8 cellular contexts compared by ENCODE assay signal in the genomic region with DNA sequence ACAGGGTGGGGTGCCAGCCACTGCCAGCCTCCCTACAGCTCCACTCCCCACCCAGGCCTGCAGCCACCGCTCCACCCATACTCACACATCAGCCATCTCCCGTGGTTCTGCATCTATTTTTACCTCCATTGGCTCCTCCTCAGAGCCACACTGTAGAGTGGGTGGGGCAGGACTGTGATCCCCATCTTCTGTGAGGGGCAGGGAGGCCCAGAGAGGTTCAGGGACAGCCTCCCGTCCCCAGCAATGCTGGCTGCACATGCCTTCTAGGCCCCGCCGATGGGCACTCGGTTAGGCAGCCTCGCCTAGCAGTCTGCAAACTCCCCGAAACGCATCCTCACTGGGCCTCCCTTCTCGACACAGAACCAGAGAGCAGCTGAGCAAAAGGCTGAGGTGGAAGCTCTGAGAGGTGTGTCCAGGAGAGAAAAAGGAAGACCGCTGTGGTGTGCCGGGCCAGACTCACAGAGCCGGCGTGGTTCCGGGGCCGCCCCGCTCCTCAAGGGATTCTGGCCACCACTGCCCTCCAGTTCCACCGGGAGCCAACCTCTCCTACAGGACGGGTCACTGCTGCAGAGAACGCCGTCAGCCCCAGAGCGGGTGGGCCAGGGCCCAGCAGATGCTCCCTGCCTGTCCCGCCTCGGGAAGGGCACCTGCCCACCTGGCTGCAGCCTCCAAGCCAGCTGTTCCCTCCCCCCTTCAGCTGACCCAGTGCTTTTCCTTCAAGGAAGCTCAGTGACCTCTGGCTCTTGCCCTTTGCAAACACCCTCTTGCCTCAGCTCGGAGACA.
DNase-seq lines count a peak whose midpoint lies in the region; ATAC-seq and TF ChIP-seq lines count a peak whose summit lies in the region.

No MANE protein-coding gene starts in this region.

- H3K4me3 ChIP-seq in HAP-1: peak overlapping the region; percentile 39
- H3K4me3 ChIP-seq in prostate gland: peak overlapping the region; percentile 63 to 65

- peaks cover 33% of the 10 kb centered on the region for H3K4me1 Mint-ChIP-seq in activated B cell treated with CpG ODN at 0.5 μM for 24 hours

- intact Hi-C loops in activated B cell treated with CpG ODN at 0.5 μM for 24 hours (cut with micrococcal nuclease) (loop anchor here (5.0 kb wide), 1 partner anchor 74 kb away; no protein-coding TSS in a partner anchor), Right ventricle myocardium superior (cut with DNase I) (no loop called here), prostate gland (cut with DNase I) (no loop called here)

- H3K4me1 ChIP-seq in HAP-1 (peaks cover 32% of the 10 kb centered on the region), prostate gland (replicated peaks) (peaks cover 9% of the 10 kb centered on the region)

- no peak for ATAC-seq in activated B cell treated with CpG ODN at 0.5 μM for 24 hours (ENCODE audit: low read depth)
- peak; percentile 48 for ATAC-seq in Right ventricle myocardium superior (ENCODE audit: poor library complexity)
- ATAC-seq in HG03139 (IDR thresholded peaks at IDR 0.05; ENCODE audit: unreplicated experiment): no peak

- TF ChIP-seq POLR2A in prostate gland (IDR thresholded peaks at IDR 0.05): peak; percentile 9

- H3K27me3 ChIP-seq in HAP-1 (ENCODE audit: low read depth): no peaks in the 10 kb centered on the region
- no peaks in the 10 kb centered on the region for H3K27me3 ChIP-seq in prostate gland (replicated peaks; ENCODE audit: insufficient read depth)

- H3K36me3 ChIP-seq in HAP-1 (replicated peaks) (peaks cover 3% of the 10 kb centered on the region; the same call in 1 of the 2 replicates), prostate gland (no peaks in the 10 kb centered on the region)

- no peaks in the 10 kb centered on the region for H3K36me3 Mint-ChIP-seq in activated B cell treated with CpG ODN at 0.5 μM for 24 hours (ENCODE audit: low read depth)

- TF ChIP-seq CTCF in activated B cell treated with CpG ODN at 0.5 μM for 24 hours (IDR thresholded peaks at IDR 0.05) (no peak), prostate gland (IDR thresholded peaks at IDR 0.05) (no peak)

- H3K27ac ChIP-seq in prostate gland: peak overlapping the region; percentile 85 to 88

- DNase-seq in HAP-1 (ENCODE audit: low spot score in 2 of 2): no peak
- DNase-seq in activated B cell treated with CpG ODN at 0.5 μM for 24 hours: no peak
- DNase-seq in Right ventricle myocardium superior: peak; percentile 58
- no peak for DNase-seq in prostate gland (ENCODE audit: low spot score)
- no peak for DNase-seq in NCI-H2107 (lab: John Stamatoyannopoulos, UW)
- no peak for DNase-seq in NCI-H1694 treated with DMSO at 0.1 percent for 48 hours (lab: John Stamatoyannopoulos, UW)
- DNase-seq in globus pallidus (ENCODE audit: low spot score): no peak

- POLR2A ChIA-PET in activated B cell treated with CpG ODN at 0.5 μM for 24 hours (lab: Charles Lee): interaction anchor here (0.7 kb wide), 1 partner anchor 284 kb away, joined by 4 read pairs; no protein-coding TSS in a partner anchor

- in situ Hi-C loops in HAP-1 (cut with MboI; ENCODE audit: low sequenced_read_pairs): no loop called here

- no peak overlapping the region for H3K27ac Mint-ChIP-seq in activated B cell treated with CpG ODN at 0.5 μM for 24 hours

- 13% methylated on average over 21 of the region's 25 CpGs for WGBS in prostate gland

- no peaks in the 10 kb centered on the region for H3K27me3 Mint-ChIP-seq in activated B cell treated with CpG ODN at 0.5 μM for 24 hours

- H3K4me3 Mint-ChIP-seq in activated B cell treated with CpG ODN at 0.5 μM for 24 hours: peak overlapping the region; percentile 53

- H3K9me3 ChIP-seq in HAP-1 (no peaks in the 10 kb centered on the region), prostate gland (no peaks in the 10 kb centered on the region)

- CTCF ChIA-PET in activated B cell treated with CpG ODN at 0.5 μM for 24 hours (lab: Charles Lee): interaction anchor here (1.0 kb wide), 1 partner anchor 79 kb away, joined by 3 read pairs; no protein-coding TSS in a partner anchor

- no peaks in the 10 kb centered on the region for H3K9me3 Mint-ChIP-seq in activated B cell treated with CpG ODN at 0.5 μM for 24 hours
